Comparison of ENCODE assay signal across 15 cellular contexts in genomic region chr13:110458594-110459365, GRCh38.
"Had no signal": no experiment of that assay in that cellular context is flagged by ENCODE, and none has a peak within 500 bp of the region (broad histone marks: within the 10 kb centered on the region; RNA-seq: fewer than 3 reads in every experiment).

No MANE protein-coding gene starts in this region.

- H3K4me2 ChIP-seq: SK-N-SH had no signal

- H3K27me3 ChIP-seq: tibial nerve had no signal

- H3K4me3 ChIP-seq: psoas muscle, tibial nerve had no signal

- H3K4me3 Mint-ChIP-seq: brain; central memory CD8-positive, alpha-beta T cell; mesothelial cell of epicardium; T-helper 1 cell treated with Interleukin-12 subunit alpha and Interleukin-12 subunit beta and Interleukin-4 antibody, amounts not matched to agents 30 μg/mL and 1 μg/mL, for 36 hours had no signal

- H3K36me3 Mint-ChIP-seq: activated naive CD4-positive, alpha-beta T cell treated with anti-CD3 and anti-CD28 coated beads, Interleukin-2, amount 50 U/mL, for 72 hours had no signal

- H3K27ac Mint-ChIP-seq: activated naive CD4-positive, alpha-beta T cell treated with anti-CD3 and anti-CD28 coated beads, Interleukin-2, amount 50 U/mL, for 72 hours; mesothelial cell of epicardium; T-helper 1 cell treated with Interleukin-12 subunit alpha and Interleukin-12 subunit beta and Interleukin-4 antibody, amounts not matched to agents 30 μg/mL and 1 μg/mL, for 36 hours had no signal

- ATAC-seq: activated naive CD4-positive, alpha-beta T cell treated with anti-CD3 and anti-CD28 coated beads, Interleukin-2, amount 50 U/mL, for 72 hours had no signal

- H3K9me3 ChIP-seq: psoas muscle, SK-N-SH, tibial nerve had no signal

- DNase-seq: activated CD4-positive, alpha-beta T cell treated with anti-CD3 and anti-CD28 coated beads, Interleukin-2, amount 50 U/mL, for 1 hour; activated effector memory CD4-positive, alpha-beta T cell treated with anti-CD3 and anti-CD28 coated beads, Interleukin-2, amount 50 U/mL, for 16 hours; activated T-cell treated with anti-CD3 and anti-CD28 coated beads, Interleukin-2, amount 50 U/mL, for 1 hour; amygdala; dermis blood vessel endothelial cell; hippocampal formation; SK-N-SH; stimulated activated CD4-positive, alpha-beta T cell treated with anti-CD3 and anti-CD28 coated beads, Interleukin-4, amount 100 ng/mL, for 1 hour had no signal

- H3K9me3 Mint-ChIP-seq: activated naive CD4-positive, alpha-beta T cell treated with anti-CD3 and anti-CD28 coated beads, Interleukin-2, amount 50 U/mL, for 72 hours; brain; central memory CD8-positive, alpha-beta T cell; mesothelial cell of epicardium; T-helper 1 cell treated with Interleukin-12 subunit alpha and Interleukin-12 subunit beta and Interleukin-4 antibody, amounts not matched to agents 30 μg/mL and 1 μg/mL, for 36 hours had no signal

- H3K4me1 ChIP-seq: psoas muscle had no signal

- H3K9ac ChIP-seq: SK-N-SH had no signal

- H3K27ac ChIP-seq: psoas muscle had no signal
